19 cellular contexts compared by ENCODE assay signal in the genomic region with DNA sequence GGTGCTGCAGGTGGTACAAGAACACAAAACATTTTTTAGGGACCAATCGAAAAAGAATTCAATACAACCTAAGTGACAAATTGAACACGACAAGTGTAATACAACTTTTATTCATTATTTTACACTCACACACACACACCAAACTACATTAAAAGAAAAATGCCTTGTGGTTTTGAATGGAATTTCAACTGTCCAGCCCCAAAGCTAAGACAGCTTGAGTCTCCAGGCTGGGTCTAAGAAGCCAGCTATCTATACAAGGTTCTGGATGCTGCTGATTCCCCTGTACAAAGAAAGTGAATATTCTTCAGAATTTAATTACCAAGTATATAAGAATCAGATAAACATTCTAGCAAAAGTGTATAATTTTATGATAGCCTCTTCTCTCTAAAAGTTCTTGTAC.
DNase-seq lines count a peak whose midpoint lies in the region; ATAC-seq and TF ChIP-seq lines count a peak whose summit lies in the region.
"Had no signal": no experiment of that assay in that cellular context is flagged by ENCODE, and none has a peak within 500 bp of the region (broad histone marks: within the 10 kb centered on the region; RNA-seq: fewer than 3 reads in every experiment).

No MANE protein-coding gene starts in this region.

- H3K79me2 ChIP-seq in fibroblast of lung (ENCODE audit: control insufficient read depth, insufficient read depth, low read length) (peaks cover 28% of the 10 kb centered on the region), smooth muscle cell (ENCODE audit: low read depth) (peaks cover 94% of the 10 kb centered on the region)

- H3K9ac ChIP-seq in fibroblast of lung (ENCODE audit: insufficient read depth, low read length) (no peak overlapping the region), smooth muscle cell (ENCODE audit: low read depth) (no peak overlapping the region)
- H3K9ac ChIP-seq: BLaER1 treated with 17β-estradiol and CSF1 and Interleukin-3, amounts not matched to agents 10 nM and 100 nM had no signal

- no peaks in the 10 kb centered on the region for H4K20me1 ChIP-seq in fibroblast of lung (ENCODE audit: control insufficient read depth, extremely low read depth, insufficient read depth, low read length)
- peaks cover 91% of the 10 kb centered on the region for H4K20me1 ChIP-seq in smooth muscle cell (ENCODE audit: low read depth)

- TF ChIP-seq POLR2A in adrenal gland (IDR thresholded peaks at IDR 0.05) = no peak

- intact Hi-C loops in adrenal gland (cut with DNase I) = no loop called here

- no peaks in the 10 kb centered on the region for H3K9me3 Mint-ChIP-seq in activated naive CD4-positive, alpha-beta T cell treated with anti-CD3 and anti-CD28 coated beads, Interleukin-2, amount 50 U/mL, for 72 hours
- H3K9me3 Mint-ChIP-seq: activated naive CD8-positive, alpha-beta T cell treated with anti-CD3 and anti-CD28 coated beads, Interleukin-2, amount 10 ng/mL, durations not matched to agents 7 days and 5 days had no signal

- H3K4me3 ChIP-seq in fibroblast of lung (replicated peaks in 1 of 4; ENCODE audit: control extremely low read depth in 1 of 4, insufficient read depth in 1 of 4, low read depth in 3 of 4, low read length in 4 of 4) (no peak overlapping the region), smooth muscle cell (no peak overlapping the region), adrenal gland (no peak overlapping the region)
- H3K4me3 ChIP-seq: BLaER1 treated with 17β-estradiol and CSF1 and Interleukin-3, amounts not matched to agents 10 nM and 100 nM; esophagus muscularis mucosa; HAP-1; heart right ventricle; lung; SK-N-MC; testis had no signal

- H3K4me2 ChIP-seq in fibroblast of lung (ENCODE audit: extremely low read depth, insufficient read depth, low read length) (no peak overlapping the region), smooth muscle cell (no peak overlapping the region)
- H3K4me2 ChIP-seq: BLaER1 treated with 17β-estradiol and CSF1 and Interleukin-3, amounts not matched to agents 10 nM and 100 nM had no signal

- H3K4me1 ChIP-seq in fibroblast of lung (ENCODE audit: control insufficient read depth, extremely low read depth, insufficient read depth, low read length) (peaks cover 6% of the 10 kb centered on the region), smooth muscle cell (ENCODE audit: low read depth) (peaks cover 3% of the 10 kb centered on the region), adrenal gland (replicated peaks in 1 of 2) (peaks cover 0 to 25% of the 10 kb centered on the region in 2 donors)
- H3K4me1 ChIP-seq: testis had no signal

- no peaks in the 10 kb centered on the region for H3K36me3 ChIP-seq in fibroblast of lung (ENCODE audit: control insufficient read depth, insufficient read depth, low read length)
- no peaks in the 10 kb centered on the region for H3K36me3 ChIP-seq in smooth muscle cell (ENCODE audit: low read depth)
- no peaks in the 10 kb centered on the region for H3K36me3 ChIP-seq in adrenal gland (replicated peaks in 1 of 2)
- H3K36me3 ChIP-seq: esophagus muscularis mucosa, HAP-1, heart right ventricle had no signal

- TF ChIP-seq CTCF in fibroblast of lung (conservative IDR thresholded peaks at IDR 0.05 in 1 of 2, IDR thresholded peaks at IDR 0.05 in 1 of 2; ENCODE audit: low read depth in 1 of 2, low read length in 2 of 2) (no peak), smooth muscle cell (IDR thresholded peaks at IDR 0.05; ENCODE audit: borderline replicate concordance, insufficient read depth, poor library complexity, severe bottlenecking) (no peak), adrenal gland (IDR thresholded peaks at IDR 0.05) (no peak)

- H3K9me3 ChIP-seq in fibroblast of lung (ENCODE audit: control insufficient read depth, insufficient read depth, low read depth, low read length) (no peaks in the 10 kb centered on the region), smooth muscle cell (replicated peaks; ENCODE audit: low read depth) (no peaks in the 10 kb centered on the region), adrenal gland (replicated peaks in 1 of 3) (peaks cover 0 to 6% (median 0%) of the 10 kb centered on the region in 3 donors)
- H3K9me3 ChIP-seq: esophagus muscularis mucosa, HAP-1, testis had no signal

- H3K27ac Mint-ChIP-seq in activated naive CD4-positive, alpha-beta T cell treated with anti-CD3 and anti-CD28 coated beads, Interleukin-2, amount 50 U/mL, for 72 hours = no peak overlapping the region
- H3K27ac Mint-ChIP-seq: activated naive CD8-positive, alpha-beta T cell treated with anti-CD3 and anti-CD28 coated beads, Interleukin-2, amount 10 ng/mL, durations not matched to agents 7 days and 5 days had no signal

- no peak overlapping the region for H2AFZ ChIP-seq in fibroblast of lung (ENCODE audit: low read length)
- H2AFZ ChIP-seq in smooth muscle cell (ENCODE audit: low read depth) = no peak overlapping the region

- no peak overlapping the region for H3K27ac ChIP-seq in fibroblast of lung (ENCODE audit: insufficient read depth, low read length)
- H3K27ac ChIP-seq in smooth muscle cell (ENCODE audit: low read depth) = peak overlapping the region; percentile 4
- H3K27ac ChIP-seq in adrenal gland = no peak overlapping the region
- H3K27ac ChIP-seq: BLaER1 treated with 17β-estradiol and CSF1 and Interleukin-3, amounts not matched to agents 10 nM and 100 nM; esophagus muscularis mucosa; heart right ventricle; SK-N-MC; testis had no signal

- 89% methylated on average over 2 of the region's 2 CpGs for WGBS in smooth muscle cell (ENCODE audit: low lambda C conversion rate)
- WGBS in adrenal gland, 4 donors = 70 to 93% (median 92%) methylated on average over 2 of the region's 2 CpGs

- H3K27me3 ChIP-seq in fibroblast of lung (ENCODE audit: control insufficient read depth, insufficient read depth, low read length) = no peaks in the 10 kb centered on the region
- no peaks in the 10 kb centered on the region for H3K27me3 ChIP-seq in smooth muscle cell (ENCODE audit: low read depth)
- no peaks in the 10 kb centered on the region for H3K27me3 ChIP-seq in adrenal gland
- H3K27me3 ChIP-seq: BLaER1 treated with 17β-estradiol and CSF1 and Interleukin-3, amounts not matched to agents 10 nM and 100 nM; esophagus muscularis mucosa; heart right ventricle; testis had no signal

- ATAC-seq in SK-N-SH treated with all-trans-retinoic acid at 6 μM for 48 hours = peak; percentile 60
- no peak for ATAC-seq in activated naive CD4-positive, alpha-beta T cell treated with anti-CD3 and anti-CD28 coated beads, Interleukin-2, amount 50 U/mL, for 72 hours
- no peak for ATAC-seq in HG03045 (IDR thresholded peaks at IDR 0.05; ENCODE audit: unreplicated experiment)
- ATAC-seq: heart right ventricle, Panc1 had no signal

- no peaks in the 10 kb centered on the region for H3K36me3 Mint-ChIP-seq in activated naive CD4-positive, alpha-beta T cell treated with anti-CD3 and anti-CD28 coated beads, Interleukin-2, amount 50 U/mL, for 72 hours

- DNase-seq in EL (peak; percentile 53), fibroblast of lung (ENCODE audit: low read depth in 2 of 2) (peak; percentile 39 to 82), smooth muscle cell (lab: John Stamatoyannopoulos, UW; ENCODE audit: unreplicated experiment) (no peak), adrenal gland (no peak)
- no peak for DNase-seq in activated naive CD4-positive, alpha-beta T cell treated with anti-CD3 and anti-CD28 coated beads, Interleukin-2, amount 50 U/mL, for 72 hours (ENCODE audit: low spot score in 2 of 2)
- DNase-seq: activated naive CD8-positive, alpha-beta T cell treated with anti-CD3 and anti-CD28 coated beads, Interleukin-2, amount 10 ng/mL, durations not matched to agents 7 days and 5 days; central memory CD4-positive, alpha-beta T cell; heart right ventricle; NCI-H146; occipital lobe; testis had no signal

- no peaks in the 10 kb centered on the region for H3F3A ChIP-seq in smooth muscle cell (ENCODE audit: low read depth)

TF ChIP-seq in SK-N-SH treated with all-trans-retinoic acid at 6 μM for 48 hours, 23 proteins besides CTCF, POLR2A, EP300 and RAD21 (continues in another document):
- TF ChIP-seq BACH2 (CRISPR knock-in tag; IDR thresholded peaks at IDR 0.05; ENCODE audit: borderline replicate concordance) (no peak), ESRRG (CRISPR knock-in tag; IDR thresholded peaks at IDR 0.05) (no peak), ZNF565 (CRISPR knock-in tag; conservative IDR thresholded peaks at IDR 0.05; ENCODE audit: low read depth) (no peak), OSR1 (CRISPR knock-in tag; IDR thresholded peaks at IDR 0.05) (no peak), ZFP3 (CRISPR knock-in tag; IDR thresholded peaks at IDR 0.05) (no peak)
- TF ChIP-seq, protein P1, sequence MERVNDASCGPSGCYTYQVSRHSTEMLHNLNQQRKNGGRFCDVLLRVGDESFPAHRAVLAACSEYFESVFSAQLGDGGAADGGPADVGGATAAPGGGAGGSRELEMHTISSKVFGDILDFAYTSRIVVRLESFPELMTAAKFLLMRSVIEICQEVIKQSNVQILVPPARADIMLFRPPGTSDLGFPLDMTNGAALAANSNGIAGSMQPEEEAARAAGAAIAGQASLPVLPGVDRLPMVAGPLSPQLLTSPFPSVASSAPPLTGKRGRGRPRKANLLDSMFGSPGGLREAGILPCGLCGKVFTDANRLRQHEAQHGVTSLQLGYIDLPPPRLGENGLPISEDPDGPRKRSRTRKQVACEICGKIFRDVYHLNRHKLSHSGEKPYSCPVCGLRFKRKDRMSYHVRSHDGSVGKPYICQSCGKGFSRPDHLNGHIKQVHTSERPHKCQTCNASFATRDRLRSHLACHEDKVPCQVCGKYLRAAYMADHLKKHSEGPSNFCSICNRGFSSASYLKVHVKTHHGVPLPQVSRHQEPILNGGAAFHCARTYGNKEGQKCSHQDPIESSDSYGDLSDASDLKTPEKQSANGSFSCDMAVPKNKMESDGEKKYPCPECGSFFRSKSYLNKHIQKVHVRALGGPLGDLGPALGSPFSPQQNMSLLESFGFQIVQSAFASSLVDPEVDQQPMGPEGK (CRISPR knock-in tag; IDR thresholded peaks at IDR 0.05; ENCODE audit: borderline replicate concordance) = no peak
- TF ChIP-seq, protein P2, sequence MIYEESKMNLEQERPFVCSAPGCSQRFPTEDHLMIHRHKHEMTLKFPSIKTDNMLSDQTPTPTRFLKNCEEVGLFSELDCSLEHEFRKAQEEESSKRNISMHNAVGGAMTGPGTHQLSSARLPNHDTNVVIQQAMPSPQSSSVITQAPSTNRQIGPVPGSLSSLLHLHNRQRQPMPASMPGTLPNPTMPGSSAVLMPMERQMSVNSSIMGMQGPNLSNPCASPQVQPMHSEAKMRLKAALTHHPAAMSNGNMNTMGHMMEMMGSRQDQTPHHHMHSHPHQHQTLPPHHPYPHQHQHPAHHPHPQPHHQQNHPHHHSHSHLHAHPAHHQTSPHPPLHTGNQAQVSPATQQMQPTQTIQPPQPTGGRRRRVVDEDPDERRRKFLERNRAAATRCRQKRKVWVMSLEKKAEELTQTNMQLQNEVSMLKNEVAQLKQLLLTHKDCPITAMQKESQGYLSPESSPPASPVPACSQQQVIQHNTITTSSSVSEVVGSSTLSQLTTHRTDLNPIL (CRISPR knock-in tag; IDR thresholded peaks at IDR 0.05; ENCODE audit: low read depth) = no peak

Comparison
In these comparisons a context has a peak if more than half of its experiments do, and no peak if none do; other contexts are left out.
1. DNase-seq: peak in EL (single experiment) and fibroblast of lung (2 of 2); none in smooth muscle cell (single experiment), adrenal gland (0 of 7) and activated naive CD4-positive, alpha-beta T cell treated with anti-CD3 and anti-CD28 coated beads, Interleukin-2, amount 50 U/mL, for 72 hours (0 of 2).